20 cellular contexts compared by ENCODE assay signal in genomic region chr6:142008016-142008735, GRCh38.
"Had no signal": no experiment of that assay in that cellular context is flagged by ENCODE, and none has a peak within 500 bp of the region (broad histone marks: within the 10 kb centered on the region; RNA-seq: fewer than 3 reads in every experiment).

No MANE protein-coding gene starts in this region.

- H3K9me3 ChIP-seq: lower lobe of right lung had no signal

- H3K27me3 ChIP-seq: dorsolateral prefrontal cortex, hepatocyte, transverse colon had no signal

- H3K4me3 ChIP-seq: dorsolateral prefrontal cortex, hepatocyte, lower lobe of right lung, transverse colon had no signal

- ATAC-seq: activated CD8-positive, alpha-beta T cell treated with anti-CD3 and anti-CD28 coated beads for 36 hours; activated T-helper 17 cell treated with anti-CD3 and anti-CD28 coated beads, Interleukin-2, amount 50 U/mL, for 72 hours; left colon; lower lobe of right lung had no signal

- H2AFZ ChIP-seq: hepatocyte had no signal

- H3K27ac Mint-ChIP-seq: activated CD4-positive, alpha-beta T cell treated with anti-CD3 and anti-CD28 coated beads, Interleukin-2, amount 10 ng/mL, durations not matched to agents 24 days and 14 days; activated CD8-positive, alpha-beta T cell treated with anti-CD3 and anti-CD28 coated beads for 36 hours; activated naive CD8-positive, alpha-beta T cell treated with anti-CD3 and anti-CD28 coated beads for 36 hours; activated T-helper 17 cell treated with anti-CD3 and anti-CD28 coated beads, Interleukin-2, amount 50 U/mL, for 72 hours; mesothelial cell of epicardium; nephron; stimulated activated naive CD8-positive, alpha-beta T cell treated with anti-CD3 and anti-CD28 coated beads, Interleukin-15, Interleukin-2, amounts not matched to agents 100 ng/mL and 50 ng/mL, for 24 hours had no signal

- H3K9me3 Mint-ChIP-seq: activated CD4-positive, alpha-beta T cell treated with anti-CD3 and anti-CD28 coated beads, Interleukin-2, amount 10 ng/mL, durations not matched to agents 24 days and 14 days; activated T-helper 17 cell treated with anti-CD3 and anti-CD28 coated beads, Interleukin-2, amount 50 U/mL, for 72 hours; nephron had no signal

- H3K4me3 Mint-ChIP-seq: activated CD4-positive, alpha-beta T cell treated with anti-CD3 and anti-CD28 coated beads, Interleukin-2, amount 10 ng/mL, durations not matched to agents 24 days and 14 days; activated CD8-positive, alpha-beta T cell treated with anti-CD3 and anti-CD28 coated beads for 36 hours; activated naive CD8-positive, alpha-beta T cell treated with anti-CD3 and anti-CD28 coated beads for 36 hours; activated T-helper 17 cell treated with anti-CD3 and anti-CD28 coated beads, Interleukin-2, amount 50 U/mL, for 72 hours; mesothelial cell of epicardium; nephron; stimulated activated naive CD8-positive, alpha-beta T cell treated with anti-CD3 and anti-CD28 coated beads, Interleukin-15, Interleukin-2, amounts not matched to agents 100 ng/mL and 50 ng/mL, for 24 hours had no signal

- H3K79me2 ChIP-seq: hepatocyte had no signal

- H3K36me3 ChIP-seq: lower lobe of right lung, transverse colon had no signal

- H3K4me2 ChIP-seq: hepatocyte had no signal

- H3K4me1 ChIP-seq: lower lobe of right lung, transverse colon had no signal

- FAIRE-seq: islet of Langerhans had no signal

- DNase-seq: activated CD4-positive, alpha-beta T cell treated with anti-CD3 and anti-CD28 coated beads, Interleukin-2, amount 10 ng/mL, durations not matched to agents 24 days and 14 days; activated CD8-positive, alpha-beta T cell treated with anti-CD3 and anti-CD28 coated beads for 36 hours; activated naive CD4-positive, alpha-beta T cell; activated naive CD8-positive, alpha-beta T cell treated with anti-CD3 and anti-CD28 coated beads for 36 hours; activated T-cell treated with anti-CD3 and anti-CD28 coated beads, Interleukin-2, amount 50 U/mL, for 1 hour; amniotic stem cell; caudate nucleus; dorsolateral prefrontal cortex; foreskin fibroblast; left colon; lower lobe of right lung; retina; stimulated activated CD4-positive, alpha-beta T cell treated with anti-CD3 and anti-CD28 coated beads, Interleukin-2, amount 100 ng/mL, for 24 hours; transverse colon had no signal

- H3K36me3 Mint-ChIP-seq: mesothelial cell of epicardium had no signal

- H3K27ac ChIP-seq: dorsolateral prefrontal cortex, hepatocyte, lower lobe of right lung, transverse colon had no signal
